In the genomic region with DNA sequence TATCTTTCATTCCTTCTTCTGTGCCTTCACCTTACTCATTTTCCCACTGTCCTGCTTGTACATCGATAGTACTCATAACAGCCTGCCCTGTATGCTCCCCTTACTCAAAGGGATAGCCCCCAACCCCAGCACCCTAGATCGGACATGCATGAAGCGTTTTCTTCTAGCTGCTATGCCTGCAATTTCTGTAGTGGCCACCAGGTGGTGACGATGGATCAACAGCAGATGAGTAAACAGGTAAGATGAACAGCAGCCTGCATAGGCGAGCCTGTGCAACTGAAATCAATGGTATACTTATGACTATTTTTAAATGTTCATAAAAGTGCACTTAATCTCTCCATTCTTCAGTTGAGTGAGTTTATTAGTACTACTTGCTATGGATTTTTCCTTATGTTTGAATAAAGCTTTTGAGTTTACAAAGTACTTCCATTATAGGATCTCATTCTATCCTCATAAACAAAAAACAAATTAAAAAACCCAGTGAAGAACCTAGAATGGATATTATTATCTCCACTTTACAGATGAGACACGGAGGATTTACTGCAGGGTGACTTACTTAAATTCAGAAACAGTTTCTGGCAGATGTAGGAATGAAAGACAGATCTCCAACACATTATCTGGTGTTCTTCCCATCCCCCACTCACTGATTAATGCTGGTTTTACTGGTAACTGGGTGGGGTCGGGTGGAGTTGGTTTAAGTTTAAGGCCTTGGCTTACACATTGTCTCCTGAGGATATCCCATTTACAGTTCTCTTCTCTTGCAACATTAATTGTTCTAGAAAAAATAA, we compare ENCODE assay signal across 8 cellular contexts.
DNase-seq lines count a peak whose midpoint lies in the region; ATAC-seq, FAIRE-seq and TF ChIP-seq lines count a peak whose summit lies in the region.

No MANE protein-coding gene starts in this region.

- H3K27ac ChIP-seq in SU-DHL-6 (ENCODE audit: low read depth, low read length) (no peak overlapping the region), gastrocnemius medialis (no peak overlapping the region)

- ATAC-seq in HG02884 (IDR thresholded peaks at IDR 0.05; ENCODE audit: unreplicated experiment): peak; percentile 52
- no peak for ATAC-seq in gastrocnemius medialis
- ATAC-seq in GM21515 (IDR thresholded peaks at IDR 0.05; ENCODE audit: unreplicated experiment): no peak
- ATAC-seq in HG02588 (IDR thresholded peaks at IDR 0.05; ENCODE audit: unreplicated experiment): no peak
- no peak for ATAC-seq in GM18498 (IDR thresholded peaks at IDR 0.05; ENCODE audit: unreplicated experiment)

- in situ Hi-C loops in gastrocnemius medialis (cut with MboI; ENCODE audit: low sequenced_read_pairs in 4 of 4): no loop called here

- no peaks in the 10 kb centered on the region for H3K4me1 ChIP-seq in gastrocnemius medialis

- intact Hi-C loops in gastrocnemius medialis (cut with DNase I; ENCODE audit: low total_unique reads): no loop called here

- no peak for DNase-seq in D721Med (ENCODE audit: insufficient read length, low spot score)
- DNase-seq in fibroblast of the aortic adventitia (ENCODE audit: low read depth): peak; percentile 44
- DNase-seq in gastrocnemius medialis: no peak

- no peaks in the 10 kb centered on the region for H3K79me2 ChIP-seq in SU-DHL-6 (ENCODE audit: insufficient read depth, low read length)

- no peak overlapping the region for H3K9ac ChIP-seq in SU-DHL-6 (ENCODE audit: low read length)

- peak; percentile 57 for TF ChIP-seq CTCF in D721Med (IDR thresholded peaks at IDR 0.05; ENCODE audit: insufficient read depth, missing control alignments)
- peak; percentile 98 for TF ChIP-seq CTCF in SU-DHL-6 (IDR thresholded peaks at IDR 0.05; ENCODE audit: insufficient read depth, low read length, poor library complexity, severe bottlenecking)
- TF ChIP-seq CTCF in fibroblast of the aortic adventitia (IDR thresholded peaks at IDR 0.05; ENCODE audit: insufficient read depth, low read length): peak; percentile 73
- TF ChIP-seq CTCF in gastrocnemius medialis (IDR thresholded peaks at IDR 0.05 in 4 of 5, conservative IDR thresholded peaks at IDR 0.05 in 1 of 5): peak; percentile 19 to 49 (median 35)

- no peaks in the 10 kb centered on the region for H3K9me2 ChIP-seq in SU-DHL-6 (replicated peaks; ENCODE audit: insufficient read depth, low read length)

- H3K4me2 ChIP-seq in SU-DHL-6 (ENCODE audit: low read depth, low read length, poor library complexity, severe bottlenecking): no peak overlapping the region

- no peaks in the 10 kb centered on the region for H3K27me3 ChIP-seq in SU-DHL-6 (ENCODE audit: low read length)
- H3K27me3 ChIP-seq in gastrocnemius medialis: no peaks in the 10 kb centered on the region

- H2AFZ ChIP-seq in SU-DHL-6 (ENCODE audit: low read depth, low read length, severe bottlenecking): no peak overlapping the region

- H3F3A ChIP-seq in SU-DHL-6 (ENCODE audit: insufficient read depth): no peaks in the 10 kb centered on the region

- no peaks in the 10 kb centered on the region for H4K20me1 ChIP-seq in SU-DHL-6 (ENCODE audit: low read depth, low read length)

- H3K36me3 ChIP-seq in SU-DHL-6 (ENCODE audit: low read length) (no peaks in the 10 kb centered on the region), gastrocnemius medialis (no peaks in the 10 kb centered on the region)

- H3K9me3 ChIP-seq in SU-DHL-6 (ENCODE audit: insufficient read depth, low read length) (no peaks in the 10 kb centered on the region), gastrocnemius medialis (peaks cover 0 to 10% (median 4%) of the 10 kb centered on the region in 3 donors)

- no peak for FAIRE-seq in D721Med (lab: Jason Lieb, UNC)

- H3K4me3 ChIP-seq in SU-DHL-6 (ENCODE audit: insufficient read depth, low read length, poor library complexity, severe bottlenecking): no peak overlapping the region
- H3K4me3 ChIP-seq in fibroblast of the aortic adventitia (ENCODE audit: low read depth, low read length): no peak overlapping the region
- H3K4me3 ChIP-seq in gastrocnemius medialis: no peak overlapping the region

- no peak for TF ChIP-seq POLR2A in gastrocnemius medialis (IDR thresholded peaks at IDR 0.05)

Comparison
In these comparisons a context has a peak if more than half of its experiments do, and no peak if none do; other contexts are left out.
1. CTCF ChIP-seq: peak in every context shown above with its lines; median percentile 98 in SU-DHL-6; 73 in fibroblast of the aortic adventitia; 57 in D721Med; 35 in gastrocnemius medialis.